ENCODE assay signal across 8 cellular contexts in genomic region chr6:36735110-36735971, GRCh38. TPM values are rescaled to one million over a fixed set of nuclear protein-coding genes. Genes with fewer than 3 reads are reported as not detected.
A peak's percentile ranks its signal among the peaks of the same experiment; 100 is the strongest.
DNase-seq lines count a peak whose midpoint lies in the region; ATAC-seq and TF ChIP-seq lines count a peak whose summit lies in the region.

No MANE protein-coding gene starts in this region.

- DNase-seq in activated naive CD4-positive, alpha-beta T cell treated with anti-CD3 and anti-CD28 coated beads for 36 hours, result peak; percentile 87
- no peak for DNase-seq in activated naive CD4-positive, alpha-beta T cell treated with anti-CD3 and anti-CD28 coated beads, Interleukin-2, amount 50 U/mL, for 16 hours
- DNase-seq in WTC11 (ENCODE audit: low spot score) (no peak), foreskin keratinocyte (peak; percentile 52 to 71), psoas muscle (peak; percentile 85 to 90), MM.1S (no peak), NCI-H146 (lab: John Stamatoyannopoulos, UW) (no peak)

- H3K27ac ChIP-seq in foreskin keratinocyte, result no peak overlapping the region
- peak overlapping the region; percentile 76 for H3K27ac ChIP-seq in psoas muscle
- no peak overlapping the region for H3K27ac ChIP-seq in MM.1S (ENCODE audit: low read length)

- H4K20me1 ChIP-seq in MM.1S (ENCODE audit: insufficient read depth, low read length), result no peaks in the 10 kb centered on the region

- no peaks in the 10 kb centered on the region for H3K9me3 Mint-ChIP-seq in activated naive CD4-positive, alpha-beta T cell treated with anti-CD3 and anti-CD28 coated beads for 36 hours
- H3K9me3 Mint-ChIP-seq in WTC11, result no peaks in the 10 kb centered on the region

- H3F3A ChIP-seq in MM.1S (ENCODE audit: insufficient read depth, low read length), result no peaks in the 10 kb centered on the region

- H3K27me3 ChIP-seq in foreskin keratinocyte (no peaks in the 10 kb centered on the region), psoas muscle (ENCODE audit: insufficient read depth in 3 of 3, low read length in 2 of 3) (no peaks in the 10 kb centered on the region), MM.1S (replicated peaks; ENCODE audit: insufficient read depth, low read length) (no peaks in the 10 kb centered on the region)

- no peak overlapping the region for H3K4me2 ChIP-seq in MM.1S (ENCODE audit: low read depth, low read length)

- H3K36me3 ChIP-seq in psoas muscle (ENCODE audit: insufficient read depth in 1 of 2, low read depth in 1 of 2) (no peaks in the 10 kb centered on the region), MM.1S (replicated peaks; ENCODE audit: insufficient read depth, low read length) (no peaks in the 10 kb centered on the region)

- no peak overlapping the region for H3K9ac ChIP-seq in MM.1S (ENCODE audit: low read length)

- POLR2A ChIA-PET in WTC11 (lab: Charles Lee), result interaction anchor here (0.6 kb wide), 2 partner anchors 23 to 24 kb away, joined by 3 read pairs; no protein-coding TSS in a partner anchor

- CTCF ChIA-PET in activated naive CD4-positive, alpha-beta T cell treated with anti-CD3 and anti-CD28 coated beads for 36 hours (lab: Charles Lee), result interaction anchor here (0.6 to 2.3 kb wide), 6 partner anchors 18 to 208 kb away, joined by 3 to 15 read pairs (median 3); no protein-coding TSS in a partner anchor
- CTCF ChIA-PET in WTC11 (lab: Charles Lee), result interaction anchor here (1.0 to 2.3 kb wide), 8 partner anchors 10 to 150 kb away, joined by 3 to 16 read pairs (median 3); partner anchors contain the start of gene C6orf89

- no peaks in the 10 kb centered on the region for H3K9me2 ChIP-seq in MM.1S (replicated peaks; ENCODE audit: insufficient read depth, low read length)

- no peaks in the 10 kb centered on the region for H3K9me3 ChIP-seq in psoas muscle
- no peaks in the 10 kb centered on the region for H3K9me3 ChIP-seq in MM.1S (replicated peaks; ENCODE audit: insufficient read depth, low read length)

- no peak for TF ChIP-seq CTCF in WTC11 (IDR thresholded peaks at IDR 0.05)
- TF ChIP-seq CTCF in foreskin keratinocyte (conservative IDR thresholded peaks at IDR 0.05), result peak; percentile 61
- TF ChIP-seq CTCF in psoas muscle (IDR thresholded peaks at IDR 0.05), result no peak
- TF ChIP-seq CTCF in MM.1S (IDR thresholded peaks at IDR 0.05; ENCODE audit: low read length), result no peak

- WGBS in psoas muscle, 3 donors, result 10 to 16% (median 11%) methylated on average over 22 to 23 of the region's 23 CpGs

- ATAC-seq in WTC11 (peak; percentile 26), foreskin keratinocyte (peak; percentile 65), psoas muscle (peak; percentile 77 to 88 (median 84)), HG02623 (IDR thresholded peaks at IDR 0.05; ENCODE audit: unreplicated experiment) (no peak)

- no peak overlapping the region for H2AFZ ChIP-seq in MM.1S (ENCODE audit: low read length)

- intact Hi-C loops in activated naive CD4-positive, alpha-beta T cell treated with anti-CD3 and anti-CD28 coated beads for 36 hours (cut with micrococcal nuclease), result loop anchor here (1.0 kb wide), 3 partner anchors 20 to 112 kb away; no protein-coding TSS in a partner anchor
- intact Hi-C loops in psoas muscle (cut with DNase I), result no loop called here

- H3K4me3 Mint-ChIP-seq in activated naive CD4-positive, alpha-beta T cell treated with anti-CD3 and anti-CD28 coated beads for 36 hours, result peak overlapping the region; percentile 59
- no peak overlapping the region for H3K4me3 Mint-ChIP-seq in WTC11

- no peaks in the 10 kb centered on the region for H3K79me2 ChIP-seq in MM.1S (ENCODE audit: low read length)

- no peaks in the 10 kb centered on the region for H3K4me1 ChIP-seq in foreskin keratinocyte
- peaks cover 7% of the 10 kb centered on the region for H3K4me1 ChIP-seq in psoas muscle
- H3K4me1 ChIP-seq in MM.1S (ENCODE audit: low read length), result no peaks in the 10 kb centered on the region

- H3K36me3 Mint-ChIP-seq in activated naive CD4-positive, alpha-beta T cell treated with anti-CD3 and anti-CD28 coated beads for 36 hours (ENCODE audit: low read depth), result peaks cover 1% of the 10 kb centered on the region
- no peaks in the 10 kb centered on the region for H3K36me3 Mint-ChIP-seq in WTC11

- peak overlapping the region; percentile 33 for H3K4me3 ChIP-seq in psoas muscle
- no peak overlapping the region for H3K4me3 ChIP-seq in MM.1S (ENCODE audit: low read length)

- peaks cover 28% of the 10 kb centered on the region for H3K4me1 Mint-ChIP-seq in activated naive CD4-positive, alpha-beta T cell treated with anti-CD3 and anti-CD28 coated beads for 36 hours (ENCODE audit: low read depth)
- peaks cover 16% of the 10 kb centered on the region for H3K4me1 Mint-ChIP-seq in WTC11

- H3K27me3 Mint-ChIP-seq in activated naive CD4-positive, alpha-beta T cell treated with anti-CD3 and anti-CD28 coated beads for 36 hours (ENCODE audit: low read depth), result no peaks in the 10 kb centered on the region
- H3K27me3 Mint-ChIP-seq in WTC11 (ENCODE audit: low read depth), result no peaks in the 10 kb centered on the region

- H3K27ac Mint-ChIP-seq in activated naive CD4-positive, alpha-beta T cell treated with anti-CD3 and anti-CD28 coated beads for 36 hours, result peak overlapping the region; percentile 91
- H3K27ac Mint-ChIP-seq in WTC11, result no peak overlapping the region

TF ChIP-seq in WTC11, 78 proteins besides CTCF, POLR2A, EP300 and RAD21 (continues in another document):
- TF ChIP-seq JUN (CRISPR knock-in tag; IDR thresholded peaks at IDR 0.05) (no peak), NFYB (CRISPR knock-in tag; conservative IDR thresholded peaks at IDR 0.05; ENCODE audit: low read depth) (no peak), FOXP1 (CRISPR knock-in tag; IDR thresholded peaks at IDR 0.05; ENCODE audit: borderline replicate concordance) (no peak), GTF2I (CRISPR knock-in tag; conservative IDR thresholded peaks at IDR 0.05) (no peak), SP1 (CRISPR knock-in tag; conservative IDR thresholded peaks at IDR 0.05) (no peak), TEAD4 (CRISPR knock-in tag; IDR thresholded peaks at IDR 0.05) (no peak), MYBL2 (CRISPR knock-in tag; IDR thresholded peaks at IDR 0.05) (no peak), ZSCAN18 (CRISPR knock-in tag; IDR thresholded peaks at IDR 0.05) (no peak), OVOL2 (CRISPR knock-in tag; IDR thresholded peaks at IDR 0.05; ENCODE audit: borderline replicate concordance) (no peak), ZNF423 (CRISPR knock-in tag; IDR thresholded peaks at IDR 0.05) (no peak), ZNF425 (CRISPR knock-in tag; conservative IDR thresholded peaks at IDR 0.05) (no peak), IRF1 (CRISPR knock-in tag; IDR thresholded peaks at IDR 0.05) (no peak)

RNA-seq across cellular contexts. Expression of gene RAB44, which starts 37.7 kb away (rescaled TPM):
- under 1 TPM in 1 of 2 experiments, not detected in 1; 0.05 TPM for total RNA-seq in activated naive CD4-positive, alpha-beta T cell treated with anti-CD3 and anti-CD28 coated beads for 36 hours
- total RNA-seq in WTC11 (2021), result 0.07 to 0.11 TPM in 2 of 3 replicates, not detected in the other
- 0.03 TPM in 1 of 2 replicates, not detected in the other for total RNA-seq in foreskin keratinocyte
- 0.01 and 0.03 TPM in 2 replicates for polyA plus RNA-seq in foreskin keratinocyte
- under 1 TPM in 1 of 4 donors, not detected in 3; 0.06 TPM for total RNA-seq in psoas muscle
- under 1 TPM in 1 of 3 donors, not detected in 2; 0.01 TPM for polyA plus RNA-seq in psoas muscle

RNA-seq across cellular contexts. Expression of gene CDKN1A, which starts 56.8 kb away (rescaled TPM):
- total RNA-seq in activated naive CD4-positive, alpha-beta T cell treated with anti-CD3 and anti-CD28 coated beads for 36 hours, result 10 to 100 TPM; 90.1 to 92.3 TPM
- total RNA-seq in WTC11 (2021) (35.9 to 75.1 TPM (median 38.1 TPM) in 3 replicates), foreskin keratinocyte (266 and 328 TPM in 2 replicates), psoas muscle (100 to 1,000 TPM in 3 of 4 donors, 10 to 100 TPM in 1; 39.2 to 666 (median 157) TPM)
- polyA plus RNA-seq in foreskin keratinocyte (318 and 350 TPM in 2 replicates), psoas muscle (100 to 1,000 TPM; 130 to 415 (median 273) TPM)

Comparison
In these comparisons a context has a peak if more than half of its experiments do, and no peak if none do; other contexts are left out.
1. DNase-seq: peak in activated naive CD4-positive, alpha-beta T cell treated with anti-CD3 and anti-CD28 coated beads for 36 hours (single experiment), foreskin keratinocyte (2 of 2) and psoas muscle (2 of 2); none in activated naive CD4-positive, alpha-beta T cell treated with anti-CD3 and anti-CD28 coated beads, Interleukin-2, amount 50 U/mL, for 16 hours (single experiment), WTC11 (single experiment), MM.1S (single experiment) and NCI-H146 (single experiment).